In genomic region chr5:158744680-158745079, GRCh38 we compare ENCODE assay signal across 33 cellular contexts.
"Had no signal": no experiment of that assay in that cellular context is flagged by ENCODE, and none has a peak within 500 bp of the region (broad histone marks: within the 10 kb centered on the region; RNA-seq: fewer than 3 reads in every experiment).

No MANE protein-coding gene starts in this region.

- H3K27me3 Mint-ChIP-seq: activated CD4-positive, alpha-beta T cell treated with anti-CD3 and anti-CD28 coated beads for 36 hours; T-cell had no signal

- H3K4me3 ChIP-seq: ascending aorta, breast epithelium, cardiac muscle cell, coronary artery, dorsolateral prefrontal cortex had no signal

- H3K9me3 ChIP-seq: ascending aorta, breast epithelium had no signal

- H3K27me3 ChIP-seq: ascending aorta, breast epithelium had no signal

- H3K36me3 Mint-ChIP-seq: activated naive CD4-positive, alpha-beta T cell treated with anti-CD3 and anti-CD28 coated beads, Interleukin-2, amount 10 ng/mL, durations not matched to agents 7 days and 5 days; activated naive CD4-positive, alpha-beta T cell treated with anti-CD3 and anti-CD28 coated beads, Interleukin-2, amount 50 U/mL, for 72 hours; activated naive CD8-positive, alpha-beta T cell treated with anti-CD3 and anti-CD28 coated beads, Interleukin-2, amount 10 ng/mL, durations not matched to agents 7 days and 5 days; brain; T-cell had no signal

- ATAC-seq: activated CD4-positive, alpha-beta T cell treated with anti-CD3 and anti-CD28 coated beads for 36 hours; activated naive CD4-positive, alpha-beta T cell treated with anti-CD3 and anti-CD28 coated beads, Interleukin-2, amount 50 U/mL, for 72 hours; activated T-cell treated with anti-CD3 and anti-CD28 coated beads, Interleukin-2, amount 50 U/mL, for 72 hours; esophagus mucosa; T-cell had no signal

- H3K9me3 Mint-ChIP-seq: activated CD4-positive, alpha-beta memory T cell treated with anti-CD3 and anti-CD28 coated beads, Interleukin-2, amount 10 ng/mL, durations not matched to agents 7 days and 5 days; activated CD4-positive, alpha-beta T cell treated with anti-CD3 and anti-CD28 coated beads, Interleukin-2, amount 10 ng/mL, durations not matched to agents 24 days and 14 days; activated naive CD4-positive, alpha-beta T cell treated with anti-CD3 and anti-CD28 coated beads, Interleukin-2, amount 10 ng/mL, durations not matched to agents 7 days and 5 days; activated naive CD8-positive, alpha-beta T cell treated with anti-CD3 and anti-CD28 coated beads, Interleukin-2, amount 10 ng/mL, durations not matched to agents 7 days and 5 days; activated T-cell treated with anti-CD3 and anti-CD28 coated beads, Interleukin-2, amount 50 U/mL, for 24 hours; activated T-cell treated with anti-CD3 and anti-CD28 coated beads, Interleukin-2, amount 50 U/mL, for 72 hours; brain; dendritic cell treated with granulocyte-macrophage colony-stimulating factor and Interleukin-4, amounts not matched to agents 40 ng/mL and 50 ng/mL, for 4 days; endodermal cell; T-cell; T-helper 1 cell treated with Interleukin-12 subunit alpha and Interleukin-12 subunit beta and Interleukin-4 antibody, amounts not matched to agents 30 μg/mL and 1 μg/mL, for 36 hours had no signal

- H3K36me3 ChIP-seq: ascending aorta, breast epithelium, cardiac muscle cell, WERI-Rb-1 had no signal

- H3K4me1 Mint-ChIP-seq: activated naive CD8-positive, alpha-beta T cell treated with anti-CD3 and anti-CD28 coated beads, Interleukin-2, amount 10 ng/mL, durations not matched to agents 7 days and 5 days had no signal

- H3K27ac ChIP-seq: ascending aorta, breast epithelium, cardiac muscle cell, coronary artery, dorsolateral prefrontal cortex, WERI-Rb-1 had no signal

- H3K4me1 ChIP-seq: breast epithelium had no signal

- DNase-seq: activated CD4-positive, alpha-beta memory T cell treated with anti-CD3 and anti-CD28 coated beads, Interleukin-2, amount 10 ng/mL, durations not matched to agents 7 days and 5 days; activated CD4-positive, alpha-beta T cell treated with anti-CD3 and anti-CD28 coated beads for 36 hours; activated CD4-positive, alpha-beta T cell treated with anti-CD3 and anti-CD28 coated beads, Interleukin-2, amount 10 ng/mL, durations not matched to agents 24 days and 14 days; activated CD4-positive, CD25-positive, alpha-beta regulatory T cell; activated CD4-positive, CD25-positive, alpha-beta regulatory T cell treated with anti-CD3 and anti-CD28 coated beads, Interleukin-2, amount 50 U/mL, for 72 hours; activated CD8-positive, alpha-beta memory T cell treated with anti-CD3 and anti-CD28 coated beads, Interleukin-2, amount 50 U/mL, for 48 hours; activated gamma-delta T cell; activated naive CD4-positive, alpha-beta T cell; activated naive CD4-positive, alpha-beta T cell treated with anti-CD3 and anti-CD28 coated beads, Interleukin-2, amount 10 ng/mL, durations not matched to agents 7 days and 5 days; activated naive CD8-positive, alpha-beta T cell treated with anti-CD3 and anti-CD28 coated beads, Interleukin-2, amount 10 ng/mL, durations not matched to agents 7 days and 5 days; activated T-cell treated with anti-CD3 and anti-CD28 coated beads for 4 hours; activated T-cell treated with anti-CD3 and anti-CD28 coated beads, Interleukin-2, amount 50 U/mL, for 24 hours; activated T-cell treated with anti-CD3 and anti-CD28 coated beads, Interleukin-2, amount 50 U/mL, for 72 hours; central memory CD4-positive, alpha-beta T cell; cerebellar nuclear complex; dorsolateral prefrontal cortex; effector memory CD4-positive, alpha-beta T cell; endodermal cell; foreskin fibroblast; head of caudate nucleus; T-cell; T1000; WERI-Rb-1 had no signal

- H3K4me3 Mint-ChIP-seq: activated CD4-positive, alpha-beta memory T cell treated with anti-CD3 and anti-CD28 coated beads, Interleukin-2, amount 10 ng/mL, durations not matched to agents 7 days and 5 days; activated CD4-positive, alpha-beta T cell treated with anti-CD3 and anti-CD28 coated beads for 36 hours; activated CD4-positive, alpha-beta T cell treated with anti-CD3 and anti-CD28 coated beads, Interleukin-2, amount 10 ng/mL, durations not matched to agents 24 days and 14 days; activated naive CD4-positive, alpha-beta T cell treated with anti-CD3 and anti-CD28 coated beads, Interleukin-2, amount 10 ng/mL, durations not matched to agents 7 days and 5 days; activated naive CD8-positive, alpha-beta T cell treated with anti-CD3 and anti-CD28 coated beads, Interleukin-2, amount 10 ng/mL, durations not matched to agents 7 days and 5 days; activated T-cell treated with anti-CD3 and anti-CD28 coated beads, Interleukin-2, amount 50 U/mL, for 24 hours; activated T-cell treated with anti-CD3 and anti-CD28 coated beads, Interleukin-2, amount 50 U/mL, for 72 hours; brain; dendritic cell treated with granulocyte-macrophage colony-stimulating factor and Interleukin-4, amounts not matched to agents 40 ng/mL and 50 ng/mL, for 4 days; endodermal cell; T-cell; T-helper 1 cell treated with Interleukin-12 subunit alpha and Interleukin-12 subunit beta and Interleukin-4 antibody, amounts not matched to agents 30 μg/mL and 1 μg/mL, for 36 hours had no signal

- H3K27ac Mint-ChIP-seq: activated CD4-positive, alpha-beta memory T cell treated with anti-CD3 and anti-CD28 coated beads, Interleukin-2, amount 10 ng/mL, durations not matched to agents 7 days and 5 days; activated CD4-positive, alpha-beta T cell treated with anti-CD3 and anti-CD28 coated beads for 36 hours; activated CD4-positive, alpha-beta T cell treated with anti-CD3 and anti-CD28 coated beads, Interleukin-2, amount 10 ng/mL, durations not matched to agents 24 days and 14 days; activated naive CD4-positive, alpha-beta T cell treated with anti-CD3 and anti-CD28 coated beads, Interleukin-2, amount 10 ng/mL, durations not matched to agents 7 days and 5 days; activated naive CD4-positive, alpha-beta T cell treated with anti-CD3 and anti-CD28 coated beads, Interleukin-2, amount 50 U/mL, for 72 hours; activated naive CD8-positive, alpha-beta T cell treated with anti-CD3 and anti-CD28 coated beads, Interleukin-2, amount 10 ng/mL, durations not matched to agents 7 days and 5 days; activated T-cell treated with anti-CD3 and anti-CD28 coated beads, Interleukin-2, amount 50 U/mL, for 24 hours; activated T-cell treated with anti-CD3 and anti-CD28 coated beads, Interleukin-2, amount 50 U/mL, for 72 hours; brain; dendritic cell treated with granulocyte-macrophage colony-stimulating factor and Interleukin-4, amounts not matched to agents 40 ng/mL and 50 ng/mL, for 4 days; endodermal cell; T-cell; T-helper 1 cell treated with Interleukin-12 subunit alpha and Interleukin-12 subunit beta and Interleukin-4 antibody, amounts not matched to agents 30 μg/mL and 1 μg/mL, for 36 hours had no signal

- FAIRE-seq: frontal cortex had no signal
